1 cellular context compared by ENCODE assay signal in the genomic region with DNA sequence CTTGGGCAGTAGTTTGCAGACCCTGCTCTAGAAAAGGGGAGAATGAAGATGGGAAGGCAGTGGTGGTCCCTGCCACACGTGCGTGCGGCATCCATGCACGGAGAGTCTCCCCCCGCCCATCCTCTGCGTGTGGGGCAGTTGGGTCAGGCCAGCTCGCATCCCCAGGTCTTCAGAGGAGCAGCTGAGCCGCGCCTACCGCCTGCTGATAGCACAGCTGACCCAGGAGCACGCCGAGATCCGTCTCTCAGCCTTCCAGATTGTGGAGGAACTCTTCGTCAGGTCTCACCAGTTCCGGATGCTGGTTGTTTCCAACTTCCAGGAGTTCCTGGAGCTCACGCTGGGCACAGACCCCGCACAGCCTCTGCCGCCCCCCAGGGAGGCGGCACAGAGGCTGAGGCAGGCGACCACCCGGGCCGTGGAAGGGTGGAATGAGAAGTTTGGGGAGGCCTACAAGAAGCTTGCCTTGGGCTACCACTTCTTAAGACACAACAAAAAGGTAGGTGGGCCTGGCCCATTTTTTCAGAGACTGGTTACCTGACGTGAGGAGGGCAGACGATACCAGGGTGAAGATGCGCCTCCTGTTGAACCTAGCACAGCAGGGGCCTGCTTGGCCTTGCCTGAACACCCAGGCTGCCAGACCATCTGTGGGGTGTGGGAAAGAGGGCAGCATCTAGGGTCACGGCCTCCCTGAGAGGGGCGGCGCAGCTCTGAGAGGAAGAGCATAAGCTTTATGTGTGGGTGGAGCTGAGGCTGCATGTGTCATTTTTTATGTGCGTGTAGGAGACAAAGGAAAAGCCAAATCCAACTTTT.
TF ChIP-seq lines count a peak whose summit lies in the region.

No MANE protein-coding gene starts in this region.

TF ChIP-seq in K562, 482 proteins besides CTCF, POLR2A, EP300 and RAD21:
- TF ChIP-seq KLF1 (tag; IDR thresholded peaks at IDR 0.05), result no peak
- no peak for TF ChIP-seq CBX1 (IDR thresholded peaks at IDR 0.05; ENCODE audit: low read depth)
- TF ChIP-seq TEAD2 (tag; IDR thresholded peaks at IDR 0.05), result no peak
- no peak for TF ChIP-seq ADNP (tag; IDR thresholded peaks at IDR 0.05)
- TF ChIP-seq BMI1 (IDR thresholded peaks at IDR 0.05; ENCODE audit: low read length), result no peak
- TF ChIP-seq SIN3A (IDR thresholded peaks at IDR 0.05; ENCODE audit: borderline replicate concordance in 2 of 2, control insufficient read depth in 1 of 2, low read depth in 2 of 2, low read length in 2 of 2), result no peak
- no peak for TF ChIP-seq ZBED1 (IDR thresholded peaks at IDR 0.05)
- TF ChIP-seq ZBTB33 (CRISPR knock-in tag; IDR thresholded peaks at IDR 0.05), result peak; percentile 75
- TF ChIP-seq, protein P1, sequence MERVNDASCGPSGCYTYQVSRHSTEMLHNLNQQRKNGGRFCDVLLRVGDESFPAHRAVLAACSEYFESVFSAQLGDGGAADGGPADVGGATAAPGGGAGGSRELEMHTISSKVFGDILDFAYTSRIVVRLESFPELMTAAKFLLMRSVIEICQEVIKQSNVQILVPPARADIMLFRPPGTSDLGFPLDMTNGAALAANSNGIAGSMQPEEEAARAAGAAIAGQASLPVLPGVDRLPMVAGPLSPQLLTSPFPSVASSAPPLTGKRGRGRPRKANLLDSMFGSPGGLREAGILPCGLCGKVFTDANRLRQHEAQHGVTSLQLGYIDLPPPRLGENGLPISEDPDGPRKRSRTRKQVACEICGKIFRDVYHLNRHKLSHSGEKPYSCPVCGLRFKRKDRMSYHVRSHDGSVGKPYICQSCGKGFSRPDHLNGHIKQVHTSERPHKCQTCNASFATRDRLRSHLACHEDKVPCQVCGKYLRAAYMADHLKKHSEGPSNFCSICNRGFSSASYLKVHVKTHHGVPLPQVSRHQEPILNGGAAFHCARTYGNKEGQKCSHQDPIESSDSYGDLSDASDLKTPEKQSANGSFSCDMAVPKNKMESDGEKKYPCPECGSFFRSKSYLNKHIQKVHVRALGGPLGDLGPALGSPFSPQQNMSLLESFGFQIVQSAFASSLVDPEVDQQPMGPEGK (CRISPR knock-in tag; IDR thresholded peaks at IDR 0.05; ENCODE audit: borderline replicate concordance), result no peak
- TF ChIP-seq MTA3 (IDR thresholded peaks at IDR 0.05; ENCODE audit: borderline replicate concordance), result no peak
- TF ChIP-seq HNRNPK (IDR thresholded peaks at IDR 0.05; ENCODE audit: low read depth, low read length, poor library complexity, severe bottlenecking), result no peak
- peak; percentile 39 for TF ChIP-seq EGR1 (conservative IDR thresholded peaks at IDR 0.05)
- TF ChIP-seq E2F3 (CRISPR knock-in tag; IDR thresholded peaks at IDR 0.05), result no peak
TF ChIP-seq in K562: peak in this region for 2.
